1 cellular context compared by ENCODE assay signal in genomic region chr9:122930933-122931850, GRCh38.
TF ChIP-seq lines count a peak whose summit lies in the region.

Gene ZBTB26, minus strand, starts transcription at chr9:122931512. Its CDS starts 11,578 bp downstream, at chr9:122919934.

TF ChIP-seq in A549, 52 proteins besides CTCF, POLR2A, EP300 and RAD21 (continued from another document):
- TF ChIP-seq USF2 (IDR thresholded peaks at IDR 0.05) (peak; percentile 54), EHF (CRISPR knock-in tag; IDR thresholded peaks at IDR 0.05) (no peak), CHD2 (IDR thresholded peaks at IDR 0.05; ENCODE audit: low read length, partially characterized antibody) (no peak), ZSCAN20 (CRISPR knock-in tag; IDR thresholded peaks at IDR 0.05) (no peak), PBX3 (IDR thresholded peaks at IDR 0.05) (no peak), JUNB (IDR thresholded peaks at IDR 0.05) (no peak)
